Comparison of ENCODE assay signal across 1 cellular context in the genomic region with DNA sequence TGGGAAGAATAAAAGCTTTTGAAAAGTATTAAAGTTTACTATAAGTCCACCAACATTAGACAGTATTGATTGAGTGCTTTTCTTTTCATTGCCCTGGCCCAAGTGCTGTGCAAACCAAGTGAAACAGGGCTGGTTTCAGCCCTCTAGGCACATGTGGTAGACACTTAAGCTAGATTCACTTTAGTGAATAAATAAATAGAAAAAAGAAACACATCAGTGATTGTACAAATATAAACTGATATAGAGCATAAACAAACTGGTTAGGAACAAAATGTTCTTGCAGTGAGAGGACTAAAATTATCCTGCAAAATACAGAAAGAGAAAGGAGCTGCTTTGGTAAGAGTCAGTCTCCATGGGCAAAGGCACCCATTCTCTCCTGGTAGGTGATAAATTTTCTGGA.
TF ChIP-seq lines count a peak whose summit lies in the region.

No MANE protein-coding gene starts in this region.

TF ChIP-seq in GM23338, 12 proteins besides CTCF, POLR2A, EP300 and RAD21 (continued from another document):
- TF ChIP-seq ZNF331 (CRISPR knock-in tag; IDR thresholded peaks at IDR 0.05; ENCODE audit: low read depth) (no peak), NANOG (IDR thresholded peaks at IDR 0.05; ENCODE audit: borderline replicate concordance) (no peak), POLR2AphosphoS5 (IDR thresholded peaks at IDR 0.05; ENCODE audit: low read depth) (no peak), STAT1 (IDR thresholded peaks at IDR 0.05; ENCODE audit: unreplicated experiment) (no peak), CREB1 (CRISPR knock-in tag; IDR thresholded peaks at IDR 0.05; ENCODE audit: low read depth) (no peak), JUNB (IDR thresholded peaks at IDR 0.05; ENCODE audit: unreplicated experiment) (no peak), EZH2phosphoT487 (IDR thresholded peaks at IDR 0.05; ENCODE audit: unreplicated experiment) (no peak), EZH2 (IDR thresholded peaks at IDR 0.05; ENCODE audit: low read depth, unreplicated experiment) (no peak)
- TF ChIP-seq, protein P1, sequence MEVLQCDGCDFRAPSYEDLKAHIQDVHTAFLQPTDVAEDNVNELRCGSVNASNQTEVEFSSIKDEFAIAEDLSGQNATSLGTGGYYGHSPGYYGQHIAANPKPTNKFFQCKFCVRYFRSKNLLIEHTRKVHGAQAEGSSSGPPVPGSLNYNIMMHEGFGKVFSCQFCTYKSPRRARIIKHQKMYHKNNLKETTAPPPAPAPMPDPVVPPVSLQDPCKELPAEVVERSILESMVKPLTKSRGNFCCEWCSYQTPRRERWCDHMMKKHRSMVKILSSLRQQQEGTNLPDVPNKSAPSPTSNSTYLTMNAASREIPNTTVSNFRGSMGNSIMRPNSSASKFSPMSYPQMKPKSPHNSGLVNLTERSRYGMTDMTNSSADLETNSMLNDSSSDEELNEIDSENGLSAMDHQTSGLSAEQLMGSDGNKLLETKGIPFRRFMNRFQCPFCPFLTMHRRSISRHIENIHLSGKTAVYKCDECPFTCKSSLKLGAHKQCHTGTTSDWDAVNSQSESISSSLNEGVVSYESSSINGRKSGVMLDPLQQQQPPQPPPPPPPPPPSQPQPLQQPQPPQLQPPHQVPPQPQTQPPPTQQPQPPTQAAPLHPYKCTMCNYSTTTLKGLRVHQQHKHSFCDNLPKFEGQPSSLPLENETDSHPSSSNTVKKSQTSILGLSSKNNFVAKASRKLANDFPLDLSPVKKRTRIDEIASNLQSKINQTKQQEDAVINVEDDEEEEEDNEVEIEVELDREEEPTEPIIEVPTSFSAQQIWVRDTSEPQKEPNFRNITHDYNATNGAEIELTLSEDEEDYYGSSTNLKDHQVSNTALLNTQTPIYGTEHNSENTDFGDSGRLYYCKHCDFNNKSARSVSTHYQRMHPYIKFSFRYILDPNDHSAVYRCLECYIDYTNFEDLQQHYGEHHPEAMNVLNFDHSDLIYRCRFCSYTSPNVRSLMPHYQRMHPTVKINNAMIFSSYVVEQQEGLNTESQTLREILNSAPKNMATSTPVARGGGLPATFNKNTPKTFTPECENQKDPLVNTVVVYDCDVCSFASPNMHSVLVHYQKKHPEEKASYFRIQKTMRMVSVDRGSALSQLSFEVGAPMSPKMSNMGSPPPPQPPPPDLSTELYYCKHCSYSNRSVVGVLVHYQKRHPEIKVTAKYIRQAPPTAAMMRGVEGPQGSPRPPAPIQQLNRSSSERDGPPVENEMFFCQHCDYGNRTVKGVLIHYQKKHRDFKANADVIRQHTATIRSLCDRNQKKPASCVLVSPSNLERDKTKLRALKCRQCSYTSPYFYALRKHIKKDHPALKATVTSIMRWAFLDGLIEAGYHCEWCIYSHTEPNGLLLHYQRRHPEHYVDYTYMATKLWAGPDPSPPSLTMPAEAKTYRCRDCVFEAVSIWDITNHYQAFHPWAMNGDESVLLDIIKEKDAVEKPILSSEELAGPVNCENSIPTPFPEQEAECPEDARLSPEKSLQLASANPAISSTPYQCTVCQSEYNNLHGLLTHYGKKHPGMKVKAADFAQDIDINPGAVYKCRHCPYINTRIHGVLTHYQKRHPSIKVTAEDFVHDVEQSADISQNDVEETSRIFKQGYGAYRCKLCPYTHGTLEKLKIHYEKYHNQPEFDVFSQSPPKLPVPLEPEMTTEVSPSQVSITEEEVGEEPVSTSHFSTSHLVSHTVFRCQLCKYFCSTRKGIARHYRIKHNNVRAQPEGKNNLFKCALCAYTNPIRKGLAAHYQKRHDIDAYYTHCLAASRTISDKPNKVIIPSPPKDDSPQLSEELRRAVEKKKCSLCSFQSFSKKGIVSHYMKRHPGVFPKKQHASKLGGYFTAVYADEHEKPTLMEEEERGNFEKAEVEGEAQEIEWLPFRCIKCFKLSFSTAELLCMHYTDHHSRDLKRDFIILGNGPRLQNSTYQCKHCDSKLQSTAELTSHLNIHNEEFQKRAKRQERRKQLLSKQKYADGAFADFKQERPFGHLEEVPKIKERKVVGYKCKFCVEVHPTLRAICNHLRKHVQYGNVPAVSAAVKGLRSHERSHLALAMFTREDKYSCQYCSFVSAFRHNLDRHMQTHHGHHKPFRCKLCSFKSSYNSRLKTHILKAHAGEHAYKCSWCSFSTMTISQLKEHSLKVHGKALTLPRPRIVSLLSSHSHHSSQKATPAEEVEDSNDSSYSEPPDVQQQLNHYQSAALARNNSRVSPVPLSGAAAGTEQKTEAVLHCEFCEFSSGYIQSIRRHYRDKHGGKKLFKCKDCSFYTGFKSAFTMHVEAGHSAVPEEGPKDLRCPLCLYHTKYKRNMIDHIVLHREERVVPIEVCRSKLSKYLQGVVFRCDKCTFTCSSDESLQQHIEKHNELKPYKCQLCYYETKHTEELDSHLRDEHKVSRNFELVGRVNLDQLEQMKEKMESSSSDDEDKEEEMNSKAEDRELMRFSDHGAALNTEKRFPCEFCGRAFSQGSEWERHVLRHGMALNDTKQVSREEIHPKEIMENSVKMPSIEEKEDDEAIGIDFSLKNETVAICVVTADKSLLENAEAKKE (CRISPR knock-in tag; IDR thresholded peaks at IDR 0.05): no peak
